12 cellular contexts compared by ENCODE assay signal in the genomic region with DNA sequence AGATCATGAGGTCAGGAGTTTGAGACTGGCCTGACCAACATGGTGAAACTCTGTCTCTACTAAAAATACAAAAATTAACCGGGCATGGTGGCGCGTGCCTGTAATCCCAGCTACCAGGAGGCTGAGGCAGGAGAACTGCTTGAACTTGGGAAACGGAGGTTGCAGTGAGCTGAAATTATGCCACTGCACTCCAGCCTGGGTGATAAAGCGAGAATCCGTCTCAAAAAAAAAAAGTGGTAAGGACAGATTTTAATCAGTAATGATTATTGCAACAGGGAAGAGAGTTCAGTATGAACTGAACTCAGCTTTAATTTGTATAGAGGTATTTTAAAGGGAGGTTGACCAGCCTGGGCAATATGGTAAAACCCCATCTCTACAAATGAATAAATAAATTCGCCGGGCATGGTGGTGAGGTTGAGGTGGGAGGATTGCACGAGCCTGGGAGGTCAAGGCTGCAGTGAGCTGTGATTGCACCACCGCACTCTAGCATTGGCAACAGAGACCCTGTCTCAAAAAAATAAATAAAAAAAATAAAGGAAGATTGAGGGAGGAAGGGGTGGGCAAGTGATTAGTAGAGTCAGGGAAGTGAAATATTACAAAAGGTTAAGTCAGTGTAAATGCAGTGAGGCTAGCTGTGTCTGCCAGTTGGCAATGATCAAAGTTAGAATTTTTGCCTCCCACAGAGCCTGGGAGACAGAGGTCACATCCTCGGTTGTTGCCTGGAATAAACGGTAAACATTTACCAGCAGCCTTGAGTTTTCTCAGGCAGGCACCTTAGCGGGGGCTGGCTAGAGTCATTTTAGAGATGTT. TPM values are rescaled to one million over a fixed set of nuclear protein-coding genes. Genes with fewer than 3 reads are reported as not detected.
DNase-seq lines count a peak whose midpoint lies in the region; ATAC-seq and TF ChIP-seq lines count a peak whose summit lies in the region.
"Had no signal": no experiment of that assay in that cellular context is flagged by ENCODE, and none has a peak within 500 bp of the region (broad histone marks: within the 10 kb centered on the region; RNA-seq: fewer than 3 reads in every experiment).

No MANE protein-coding gene starts in this region.

- DNase-seq in T-helper 2 cell treated with Interferon-gamma antibody and Interleukin-4, amounts not matched to agents 5 μg/mL and 100 μg/mL, for 36 hours (ENCODE audit: low spot score) = no peak
- DNase-seq in T-helper 2 cell (no peak), astrocyte of the spinal cord (ENCODE audit: low read depth, low spot score) (peak; percentile 61), type B pancreatic cell (ENCODE audit: extremely low spot score, unreplicated experiment) (no peak), brain microvascular endothelial cell (no peak), BE2C (no peak)
- DNase-seq: activated effector memory CD4-positive, alpha-beta T cell treated with anti-CD3 and anti-CD28 coated beads, Interleukin-2, amount 50 U/mL, for 16 hours; left ventricle myocardium superior; stimulated activated naive CD4-positive, alpha-beta T cell had no signal

- H3K9ac ChIP-seq in liver (ENCODE audit: low read depth in 1 of 2, low read length in 2 of 2) = no peak overlapping the region

- H3K9me3 ChIP-seq in liver (ENCODE audit: control insufficient read depth in 4 of 4, low read length in 3 of 4) (no peaks in the 10 kb centered on the region), BE2C (no peaks in the 10 kb centered on the region)

- H3K4me3 Mint-ChIP-seq in T-helper 2 cell treated with Interferon-gamma antibody and Interleukin-4, amounts not matched to agents 5 μg/mL and 100 μg/mL, for 36 hours = peak overlapping the region; percentile 34
- peak overlapping the region; percentile 49 for H3K4me3 Mint-ChIP-seq in type B pancreatic cell

- H3K4me1 Mint-ChIP-seq in T-helper 2 cell treated with Interferon-gamma antibody and Interleukin-4, amounts not matched to agents 5 μg/mL and 100 μg/mL, for 36 hours (ENCODE audit: low read depth) = peaks cover 15% of the 10 kb centered on the region
- H3K4me1 Mint-ChIP-seq in type B pancreatic cell (ENCODE audit: unreplicated experiment) = peaks cover 32% of the 10 kb centered on the region

- no peaks in the 10 kb centered on the region for H3K9me3 Mint-ChIP-seq in T-helper 2 cell treated with Interferon-gamma antibody and Interleukin-4, amounts not matched to agents 5 μg/mL and 100 μg/mL, for 36 hours
- H3K9me3 Mint-ChIP-seq in type B pancreatic cell = no peaks in the 10 kb centered on the region

- peak overlapping the region; percentile 63 to 77 for H3K27ac ChIP-seq in liver (ENCODE audit: low read depth in 1 of 2, low read length in 2 of 2)
- H3K27ac ChIP-seq in brain microvascular endothelial cell = no peak overlapping the region

- H3K36me3 ChIP-seq in liver (ENCODE audit: control insufficient read depth in 4 of 4, insufficient read depth in 3 of 4, low read depth in 1 of 4, low read length in 3 of 4) (peaks cover 0 to 2% (median 0%) of the 10 kb centered on the region in 4 donors), brain microvascular endothelial cell (replicated peaks) (no peaks in the 10 kb centered on the region), BE2C (peaks cover 12% of the 10 kb centered on the region)

- no peak for ATAC-seq in esophagus mucosa
- ATAC-seq: left ventricle myocardium superior had no signal

- H3K27ac Mint-ChIP-seq in T-helper 2 cell treated with Interferon-gamma antibody and Interleukin-4, amounts not matched to agents 5 μg/mL and 100 μg/mL, for 36 hours = no peak overlapping the region
- peak overlapping the region; percentile 21 for H3K27ac Mint-ChIP-seq in type B pancreatic cell

- peaks cover 20% of the 10 kb centered on the region for H3K36me3 Mint-ChIP-seq in T-helper 2 cell treated with Interferon-gamma antibody and Interleukin-4, amounts not matched to agents 5 μg/mL and 100 μg/mL, for 36 hours (ENCODE audit: low read depth)
- H3K36me3 Mint-ChIP-seq in type B pancreatic cell = no peaks in the 10 kb centered on the region

- no peaks in the 10 kb centered on the region for H3K27me3 Mint-ChIP-seq in T-helper 2 cell treated with Interferon-gamma antibody and Interleukin-4, amounts not matched to agents 5 μg/mL and 100 μg/mL, for 36 hours (ENCODE audit: low read depth)
- no peaks in the 10 kb centered on the region for H3K27me3 Mint-ChIP-seq in type B pancreatic cell

- in situ Hi-C loops in astrocyte of the spinal cord (cut with HindIII; ENCODE audit: low sequenced_read_pairs) (no loop called here), brain microvascular endothelial cell (cut with HindIII; ENCODE audit: low pct_ligation_motif_present, low sequenced_read_pairs) (no loop called here)

- TF ChIP-seq RAD21 in liver (IDR thresholded peaks at IDR 0.05) = peak in 1 of 2 donors; percentile 21

- TF ChIP-seq CTCF in astrocyte of the spinal cord (IDR thresholded peaks at IDR 0.05; ENCODE audit: low read depth, low read length) (no peak), liver (IDR thresholded peaks at IDR 0.05; ENCODE audit: low read depth, low read length, missing input control) (no peak), type B pancreatic cell (conservative IDR thresholded peaks at IDR 0.05) (no peak), brain microvascular endothelial cell (IDR thresholded peaks at IDR 0.05; ENCODE audit: low read depth, low read length, missing control alignments) (no peak), BE2C (IDR thresholded peaks at IDR 0.05; ENCODE audit: low read depth, low read length) (no peak)

- H3K27me3 ChIP-seq in liver (ENCODE audit: control insufficient read depth in 4 of 4, insufficient read depth in 4 of 4, low read length in 3 of 4) = no peaks in the 10 kb centered on the region
- H3K27me3 ChIP-seq in brain microvascular endothelial cell (replicated peaks) = no peaks in the 10 kb centered on the region
- no peaks in the 10 kb centered on the region for H3K27me3 ChIP-seq in BE2C

- H3K4me1 ChIP-seq in liver (ENCODE audit: control insufficient read depth in 4 of 4, insufficient read depth in 4 of 4, low read length in 3 of 4) (peaks cover 19 to 48% (median 28%) of the 10 kb centered on the region in 4 donors), BE2C (no peaks in the 10 kb centered on the region)

- WGBS in liver = 36% methylated on average over 13 of the region's 13 CpGs

- H3K4me3 ChIP-seq in astrocyte of the spinal cord (ENCODE audit: low read depth, low read length) (no peak overlapping the region), liver (ENCODE audit: low read depth in 1 of 3, low read length in 3 of 3) (no peak overlapping the region), brain microvascular endothelial cell (ENCODE audit: low read depth, low read length) (no peak overlapping the region), BE2C (ENCODE audit: low read depth, low read length) (no peak overlapping the region)
- H3K4me3 ChIP-seq: smooth muscle cell had no signal

TF ChIP-seq in liver, 16 proteins besides CTCF, POLR2A, EP300 and RAD21:
- TF ChIP-seq FOXA1 (IDR thresholded peaks at IDR 0.05) (peak; percentile 5), JUND (IDR thresholded peaks at IDR 0.05) (peak; percentile 41 to 62), HNF4A (conservative IDR thresholded peaks at IDR 0.05) (peak; percentile 58 to 62), GABPA (IDR thresholded peaks at IDR 0.05 in 1 of 2, conservative IDR thresholded peaks at IDR 0.05 in 1 of 2) (no peak), NR2F2 (IDR thresholded peaks at IDR 0.05) (peak; percentile 77), RXRA (IDR thresholded peaks at IDR 0.05) (peak; percentile 72 to 81), SP1 (IDR thresholded peaks at IDR 0.05) (peak; percentile 71), YY1 (IDR thresholded peaks at IDR 0.05) (no peak)
- TF ChIP-seq, protein P1, sequence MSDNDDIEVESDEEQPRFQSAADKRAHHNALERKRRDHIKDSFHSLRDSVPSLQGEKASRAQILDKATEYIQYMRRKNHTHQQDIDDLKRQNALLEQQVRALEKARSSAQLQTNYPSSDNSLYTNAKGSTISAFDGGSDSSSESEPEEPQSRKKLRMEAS (IDR thresholded peaks at IDR 0.05) = peak; percentile 49

RNA-seq across cellular contexts. Expression of gene MCM5, which starts 2.6 kb away (rescaled TPM):
- total RNA-seq in liver = 100 to 1,000 TPM in 1 of 2 donors, 1 to 10 TPM in 1; 7.7 to 104 TPM
- 1 to 10 TPM; 6.7 to 9.9 TPM for polyA plus RNA-seq in liver
- total RNA-seq in type B pancreatic cell (ENCODE audit: low replicate concordance) = 45.5 and 98.0 TPM in 2 replicates
- 34.4 TPM for total RNA-seq in esophagus mucosa
- 51.3 TPM for polyA plus RNA-seq in BE2C (2012; ENCODE audit: insufficient read depth, insufficient read length, low read depth)

RNA-seq across cellular contexts. Expression of gene HMOX1, which starts 16.4 kb away (rescaled TPM):
- 100 to 1,000 TPM in 1 of 2 donors, 10 to 100 TPM in 1; 47.1 to 108 TPM for total RNA-seq in liver
- polyA plus RNA-seq in liver = 10 to 100 TPM; 18.7 to 72.3 TPM
- total RNA-seq in type B pancreatic cell (ENCODE audit: low replicate concordance) = 4.1 and 7.7 TPM in 2 replicates
- 27.8 TPM for total RNA-seq in esophagus mucosa
- 9.9 TPM for polyA plus RNA-seq in BE2C (2012; ENCODE audit: insufficient read depth, insufficient read length, low read depth)
